8 cellular contexts compared by ENCODE assay signal in genomic region chr1:153783233-153784190, GRCh38. TPM values are rescaled to one million over a fixed set of nuclear protein-coding genes. Genes with fewer than 3 reads are reported as not detected.
DNase-seq lines count a peak whose midpoint lies in the region; ATAC-seq lines count a peak whose summit lies in the region.

No MANE protein-coding gene starts in this region.

- peak overlapping the region; percentile 81 to 99 (median 97) for H3K27ac Mint-ChIP-seq in CD8-positive, alpha-beta memory T cell

- no peaks in the 10 kb centered on the region for H3K9me3 ChIP-seq in CD8-positive, alpha-beta memory T cell (ENCODE audit: low read length)
- no peaks in the 10 kb centered on the region for H3K9me3 ChIP-seq in effector memory CD4-positive, alpha-beta T cell (ENCODE audit: control insufficient read depth, low read length)

- H3K36me3 ChIP-seq in CD8-positive, alpha-beta memory T cell (ENCODE audit: insufficient read depth, low read length): no peaks in the 10 kb centered on the region
- no peaks in the 10 kb centered on the region for H3K36me3 ChIP-seq in effector memory CD4-positive, alpha-beta T cell (ENCODE audit: control insufficient read depth, insufficient read depth, low read length)
- no peaks in the 10 kb centered on the region for H3K36me3 ChIP-seq in mesendoderm (ENCODE audit: control insufficient read depth, insufficient read depth, low read length)

- no peak overlapping the region for H2BK15ac ChIP-seq in mesendoderm (replicated peaks; ENCODE audit: low read depth)

- POLR2A ChIA-PET in CD8-positive, alpha-beta memory T cell (lab: Charles Lee): interaction anchor here (0.6 to 1.3 kb wide), 10 partner anchors 8 to 1945 kb away, joined by 3 to 7 read pairs (median 4); partner anchors contain the start of genes CHTOP, CRTC2, GATAD2B and JTB

- peak overlapping the region; percentile 89 for H3K27ac ChIP-seq in CD8-positive, alpha-beta memory T cell (ENCODE audit: low read depth, low read length)
- H3K27ac ChIP-seq in effector memory CD4-positive, alpha-beta T cell (ENCODE audit: insufficient read depth, low read length, poor library complexity, severe bottlenecking): peak overlapping the region; percentile 95
- peak overlapping the region; percentile 48 for H3K27ac ChIP-seq in mesendoderm (ENCODE audit: low read depth, low read length)

- H3K27me3 Mint-ChIP-seq in CD8-positive, alpha-beta memory T cell: peaks cover 8 to 12% of the 10 kb centered on the region in 2 donors

- peaks cover 18% of the 10 kb centered on the region for H3K4me1 ChIP-seq in CD8-positive, alpha-beta memory T cell (ENCODE audit: insufficient read depth, low read length)
- no peaks in the 10 kb centered on the region for H3K4me1 ChIP-seq in effector memory CD4-positive, alpha-beta T cell (ENCODE audit: control insufficient read depth, insufficient read depth, low read length, poor library complexity, severe bottlenecking)
- H3K4me1 ChIP-seq in mesendoderm (ENCODE audit: control insufficient read depth, low read depth, low read length): no peaks in the 10 kb centered on the region

- H3K4me3 ChIP-seq in CD8-positive, alpha-beta memory T cell (ENCODE audit: low read length): peak overlapping the region; percentile 71
- H3K4me3 ChIP-seq in effector memory CD4-positive, alpha-beta T cell (ENCODE audit: insufficient read depth, low read depth, low read length, poor library complexity, severe bottlenecking): peak overlapping the region; percentile 81
- H3K4me3 ChIP-seq in mesendoderm (ENCODE audit: low read length): peak overlapping the region; percentile 33

- ATAC-seq in GM19463 (IDR thresholded peaks at IDR 0.05; ENCODE audit: unreplicated experiment): peak; percentile 86

- H3K4me2 ChIP-seq in mesendoderm (ENCODE audit: low read length): peak overlapping the region; percentile 43

- no peak overlapping the region for H4K8ac ChIP-seq in mesendoderm (ENCODE audit: low read depth, low read length)

- H3K23ac ChIP-seq in mesendoderm (ENCODE audit: low read length): peak overlapping the region; percentile 20

- no peaks in the 10 kb centered on the region for H3K27me3 ChIP-seq in CD8-positive, alpha-beta memory T cell (ENCODE audit: insufficient read depth, low read length, poor library complexity, severe bottlenecking)
- H3K27me3 ChIP-seq in effector memory CD4-positive, alpha-beta T cell (replicated peaks; ENCODE audit: control insufficient read depth, insufficient read depth, low read length, poor library complexity, severe bottlenecking): no peaks in the 10 kb centered on the region
- H3K27me3 ChIP-seq in mesendoderm (ENCODE audit: insufficient read depth, low read length, poor library complexity): no peaks in the 10 kb centered on the region

- no peak overlapping the region for H4K5ac ChIP-seq in mesendoderm (ENCODE audit: low read length)

- DNase-seq in CD8-positive, alpha-beta memory T cell: peak; percentile 87 to 94 (median 90)
- DNase-seq in HPDE6-E6E7 (ENCODE audit: extremely low spot score) (peak; percentile 94), NK-92 (lab: John Stamatoyannopoulos, UW; ENCODE audit: unreplicated experiment) (peak; percentile 80), mesendoderm (peak; percentile 95)
- peak; percentile 95 for DNase-seq in activated CD8-positive, alpha-beta memory T cell treated with anti-CD3 and anti-CD28 coated beads for 24 hours
- DNase-seq in effector memory CD4-positive, alpha-beta T cell: peak; percentile 79 to 85 (median 81)
- peak; percentile 87 for DNase-seq in stimulated activated CD8-positive, alpha-beta memory T cell treated with anti-CD3 and anti-CD28 coated beads, Interleukin-12 subunit alpha, Interleukin-12 subunit beta, amount 100 ng/mL, for 4 hours (ENCODE audit: low read depth)

- H2BK5ac ChIP-seq in mesendoderm (ENCODE audit: low read length): no peak overlapping the region

- peaks cover 0 to 12% (median 0%) of the 10 kb centered on the region in 3 donors for H3K36me3 Mint-ChIP-seq in CD8-positive, alpha-beta memory T cell

- peak overlapping the region; percentile 76 to 95 (median 87) for H3K4me3 Mint-ChIP-seq in CD8-positive, alpha-beta memory T cell

- peak overlapping the region; percentile 25 for H3K18ac ChIP-seq in mesendoderm (ENCODE audit: low read length)

- no peaks in the 10 kb centered on the region for H3K9me3 Mint-ChIP-seq in CD8-positive, alpha-beta memory T cell

- CTCF ChIA-PET in CD8-positive, alpha-beta memory T cell (lab: Charles Lee): interaction anchor here (1.4 to 1.6 kb wide), 2 partner anchors 13 to 203 kb away, joined by 3 to 6 read pairs; partner anchors contain the start of gene RAB13

- H2AK5ac ChIP-seq in mesendoderm (ENCODE audit: low read length): no peak overlapping the region

- peak overlapping the region; percentile 1 for H3K4ac ChIP-seq in mesendoderm (ENCODE audit: low read depth, low read length)

- no CpG with 5 or more reads among the region's 61 CpGs for WGBS in mesendoderm (ENCODE audit: extremely low coverage, insufficient coverage, low lambda C conversion rate)

- H2BK120ac ChIP-seq in mesendoderm (ENCODE audit: low read depth, low read length): no peak overlapping the region

- H3K79me2 ChIP-seq in mesendoderm (ENCODE audit: control insufficient read depth, insufficient read depth, low read length): no peaks in the 10 kb centered on the region

- H3K9ac ChIP-seq in mesendoderm (ENCODE audit: low read length): peak overlapping the region; percentile 65

- peaks cover 10 to 11% (median 10%) of the 10 kb centered on the region in 3 donors for H3K4me1 Mint-ChIP-seq in CD8-positive, alpha-beta memory T cell

- H3K56ac ChIP-seq in mesendoderm (ENCODE audit: low read length): peak overlapping the region; percentile 86

- H3K79me1 ChIP-seq in mesendoderm (ENCODE audit: low read length): no peaks in the 10 kb centered on the region

RNA-seq across cellular contexts. Expression of gene SLC27A3, which starts 8.3 kb away (rescaled TPM):
- total RNA-seq in CD8-positive, alpha-beta memory T cell: 10 to 100 TPM in 1 of 2 experiments, 1 to 10 TPM in 1; 9.9 to 11.3 TPM
- polyA plus RNA-seq in CD8-positive, alpha-beta memory T cell: 29.3 TPM
- polyA plus RNA-seq in mesendoderm (2013, experiment 1 of 2): 20.2 TPM
- polyA plus RNA-seq in mesendoderm (2013, experiment 2 of 2): 18.8 TPM

RNA-seq across cellular contexts. Expression of gene INTS3, which starts 55.7 kb away (rescaled TPM):
- total RNA-seq in CD8-positive, alpha-beta memory T cell: 10 to 100 TPM; 58.2 to 61.1 TPM
- 11.9 TPM for polyA plus RNA-seq in CD8-positive, alpha-beta memory T cell
- 24.5 TPM for polyA plus RNA-seq in mesendoderm (2013, experiment 1 of 2)
- polyA plus RNA-seq in mesendoderm (2013, experiment 2 of 2): 24.1 TPM

Comparison
In these comparisons a context has a peak if more than half of its experiments do, and no peak if none do; other contexts are left out.
1. Peak in every context shown above with its lines: DNase-seq, ATAC-seq, H3K4me3 ChIP-seq and H3K27ac ChIP-seq.